ENCODE assay signal across 25 cellular contexts in the genomic region with DNA sequence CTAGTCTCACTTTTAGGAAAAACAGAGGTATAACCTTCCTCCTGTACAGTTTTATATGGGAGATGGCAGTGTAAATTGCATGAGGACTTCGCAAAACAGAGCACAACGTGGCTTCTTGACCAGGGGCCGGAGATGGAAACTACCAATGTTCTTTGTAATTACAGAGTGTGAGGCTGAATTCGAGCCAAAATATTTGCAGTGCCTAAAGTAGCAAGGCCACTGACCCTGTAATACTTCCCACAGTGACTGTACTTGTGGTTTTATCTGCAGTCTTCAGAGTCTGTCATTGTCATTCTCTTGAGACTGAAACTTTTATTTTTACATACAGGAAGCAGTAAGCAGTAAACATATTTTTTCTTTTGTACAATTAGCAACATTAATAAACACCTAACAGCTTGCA.
A peak's percentile ranks its signal among the peaks of the same experiment; 100 is the strongest.
DNase-seq lines count a peak whose midpoint lies in the region; ATAC-seq, FAIRE-seq and TF ChIP-seq lines count a peak whose summit lies in the region.
"Had no signal": no experiment of that assay in that cellular context is flagged by ENCODE, and none has a peak within 500 bp of the region (broad histone marks: within the 10 kb centered on the region; RNA-seq: fewer than 3 reads in every experiment).

No MANE protein-coding gene starts in this region.

- no peaks in the 10 kb centered on the region for H3K27me3 ChIP-seq in muscle layer of colon (ENCODE audit: control insufficient read depth in 1 of 2, insufficient read depth in 2 of 2, low read length in 2 of 2)
- H3K27me3 ChIP-seq: ascending aorta, esophagus squamous epithelium, hepatocyte had no signal

- no peak overlapping the region for H3K4me3 ChIP-seq in choroid plexus epithelial cell (ENCODE audit: low read depth, low read length)
- H3K4me3 ChIP-seq in muscle layer of colon (ENCODE audit: low read depth in 1 of 2, low read length in 2 of 2): no peak overlapping the region
- H3K4me3 ChIP-seq: ascending aorta, esophagus squamous epithelium, hepatocyte, prostate gland had no signal

- ATAC-seq in GM19397 (IDR thresholded peaks at IDR 0.05; ENCODE audit: unreplicated experiment): no peak
- ATAC-seq: effector memory CD8-positive, alpha-beta T cell; stimulated activated effector memory CD8-positive, alpha-beta T cell treated with anti-CD3 and anti-CD28 coated beads, Interleukin-12 subunit alpha, Interleukin-12 subunit beta, amount 100 ng/mL, for 72 hours had no signal

- no peak overlapping the region for H3K9ac ChIP-seq in muscle layer of colon (ENCODE audit: low read length)

- FAIRE-seq in urothelium cell line (lab: Jason Lieb, UNC): no peak
- FAIRE-seq: islet of Langerhans had no signal

- TF ChIP-seq CTCF in choroid plexus epithelial cell (conservative IDR thresholded peaks at IDR 0.05; ENCODE audit: low read depth, low read length): no peak

- H3K36me3 ChIP-seq in muscle layer of colon (ENCODE audit: insufficient read depth, low read length): no peaks in the 10 kb centered on the region
- H3K36me3 ChIP-seq: esophagus squamous epithelium, prostate gland had no signal

- peak overlapping the region; percentile 54 for H3K27ac ChIP-seq in muscle layer of colon (ENCODE audit: low read depth, low read length)
- H3K27ac ChIP-seq: esophagus squamous epithelium, hepatocyte, prostate gland, RWPE1 had no signal

- DNase-seq in NCI-H69 (lab: John Stamatoyannopoulos, UW) (peak; percentile 29), choroid plexus epithelial cell (ENCODE audit: low read depth) (peak; percentile 14), urothelium cell line (ENCODE audit: low spot score) (peak; percentile 8), GM03348 (ENCODE audit: low spot score) (no peak)
- no peak for DNase-seq in activated naive CD4-positive, alpha-beta T cell treated with Interleukin-2 at 50 U/mL for 16 hours
- DNase-seq: activated CD4-positive, alpha-beta T cell treated with anti-CD3 and anti-CD28 coated beads, Interleukin-2, amount 50 U/mL, for 1 hour; activated naive CD4-positive, alpha-beta T cell treated with anti-CD3 and anti-CD28 coated beads for 36 hours; COR-L47; DND-41; effector memory CD8-positive, alpha-beta T cell; esophagus squamous epithelium; mesendoderm; NCI-H1048; NCI-H2029; NCI-H446 treated with DMSO at 0.1 percent for 48 hours; nephron progenitor cell; NK-92 treated with Interleukin-12 subunit alpha and Interleukin-12 subunit beta, amount 100 ng/mL, for 24 hours had no signal

- H3K4me1 ChIP-seq in muscle layer of colon (ENCODE audit: insufficient read depth, low read length): peaks cover 16% of the 10 kb centered on the region
- H3K4me1 ChIP-seq: ascending aorta, esophagus squamous epithelium, prostate gland had no signal

- H3K9me3 ChIP-seq in muscle layer of colon (ENCODE audit: low read length): no peaks in the 10 kb centered on the region
- H3K9me3 ChIP-seq: ascending aorta, esophagus squamous epithelium, prostate gland had no signal

Comparison
In these comparisons a context has a peak if more than half of its experiments do, and no peak if none do; other contexts are left out.
1. DNase-seq: peak in NCI-H69 (single experiment), choroid plexus epithelial cell (single experiment) and urothelium cell line (single experiment); none in GM03348 (single experiment) and activated naive CD4-positive, alpha-beta T cell treated with Interleukin-2 at 50 U/mL for 16 hours (single experiment).